Comparison of ENCODE assay signal across 8 cellular contexts in the genomic region with DNA sequence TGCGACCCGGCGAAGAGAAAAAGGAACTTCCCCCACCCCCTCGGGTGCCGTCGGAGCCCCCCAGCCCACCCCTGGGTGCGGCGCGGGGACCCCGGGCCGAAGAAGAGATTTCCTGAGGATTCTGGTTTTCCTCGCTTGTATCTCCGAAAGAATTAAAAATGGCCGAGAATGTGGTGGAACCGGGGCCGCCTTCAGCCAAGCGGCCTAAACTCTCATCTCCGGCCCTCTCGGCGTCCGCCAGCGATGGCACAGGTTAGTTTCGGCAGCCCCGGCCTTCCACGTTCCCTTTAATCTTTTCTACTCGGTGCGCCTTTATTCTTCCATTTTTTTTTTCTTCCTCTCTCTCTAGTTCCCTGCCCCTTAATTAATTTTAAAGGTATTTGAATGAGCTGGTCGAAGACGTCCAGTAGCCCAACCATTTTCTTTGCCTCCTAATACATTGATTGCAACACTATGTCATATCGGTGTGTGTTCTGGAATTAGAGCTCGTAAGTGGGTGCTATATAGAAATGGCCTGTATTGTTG. TPM values are rescaled to one million over a fixed set of nuclear protein-coding genes. Genes with fewer than 3 reads are reported as not detected.
A peak's percentile ranks its signal among the peaks of the same experiment; 100 is the strongest.
DNase-seq lines count a peak whose midpoint lies in the region; ATAC-seq, FAIRE-seq and TF ChIP-seq lines count a peak whose summit lies in the region.

No MANE protein-coding gene starts in this region.

- in situ Hi-C loops in ACHN (cut with HindIII; ENCODE audit: low pct_ligation_motif_present, low pct_unique_long_range_greater_than_20kb, low sequenced_read_pairs), result no loop called here

- H3K9me3 Mint-ChIP-seq in activated naive CD4-positive, alpha-beta T cell treated with anti-CD3 and anti-CD28 coated beads, Interleukin-2, amount 50 U/mL, for 24 hours, result no peaks in the 10 kb centered on the region

- H3K36me3 Mint-ChIP-seq in activated naive CD4-positive, alpha-beta T cell treated with anti-CD3 and anti-CD28 coated beads, Interleukin-2, amount 50 U/mL, for 24 hours, result peaks cover 9% of the 10 kb centered on the region

- FAIRE-seq in pancreas (lab: Jason Lieb, UNC), result no peak

- peak in 3 of 4 donors; percentile 9 to 15 (median 10) for ATAC-seq in pancreas
- no peak for ATAC-seq in omental fat pad (ENCODE audit: low FRiP score)
- ATAC-seq in HG03354 (IDR thresholded peaks at IDR 0.05; ENCODE audit: poor library complexity, severe bottlenecking, unreplicated experiment), result no peak

- no peaks in the 10 kb centered on the region for H3K36me3 ChIP-seq in pancreas

- H3K4me3 Mint-ChIP-seq in activated naive CD4-positive, alpha-beta T cell treated with anti-CD3 and anti-CD28 coated beads, Interleukin-2, amount 50 U/mL, for 24 hours, result peak overlapping the region; percentile 100

- no peaks in the 10 kb centered on the region for H3K9me3 ChIP-seq in pancreas

- H3K4me3 ChIP-seq in GM08714 (ENCODE audit: low read length) (peak overlapping the region; percentile 92), pancreas (peak overlapping the region; percentile 94 to 96 (median 94))

- WGBS in pancreas, 2 donors, result 0 to 1% methylated on average over 31 of the region's 31 CpGs

- H3K27me3 Mint-ChIP-seq in activated naive CD4-positive, alpha-beta T cell treated with anti-CD3 and anti-CD28 coated beads, Interleukin-2, amount 50 U/mL, for 24 hours, result no peaks in the 10 kb centered on the region

- H3K27me3 ChIP-seq in pancreas, result no peaks in the 10 kb centered on the region

- peak overlapping the region; percentile 98 to 100 (median 100) for H3K27ac ChIP-seq in pancreas

- DNase-seq in ACHN (peak; percentile 34), NCI-H2171 treated with DMSO at 0.1 percent for 48 hours (lab: John Stamatoyannopoulos, UW) (peak; percentile 48), head of caudate nucleus (peak in 31 of 42 donors; percentile 8 to 65 (median 32)), pancreas (peak in 5 of 6 donors; percentile 31 to 65 (median 47)), omental fat pad (ENCODE audit: low spot score) (no peak)

- H3K27ac Mint-ChIP-seq in activated naive CD4-positive, alpha-beta T cell treated with anti-CD3 and anti-CD28 coated beads, Interleukin-2, amount 50 U/mL, for 24 hours, result peak overlapping the region; percentile 99

- TF ChIP-seq CTCF in pancreas (IDR thresholded peaks at IDR 0.05), result no peak
- no peak for TF ChIP-seq CTCF in omental fat pad (IDR thresholded peaks at IDR 0.05)

- intact Hi-C loops in head of caudate nucleus (cut with DNase I), result loop anchor here (5.0 to 10.0 kb wide), 2 partner anchors 102 to 194 kb away; partner anchors contain the start of gene RANGAP1
- intact Hi-C loops in pancreas (cut with DNase I), result loop anchor here in 2 of 3 donors (5.0 to 10.0 kb wide), 2 partner anchors 138 to 141 kb away; partner anchors contain the start of gene RBX1 (in 2 of the 2)

- H3K4me1 Mint-ChIP-seq in activated naive CD4-positive, alpha-beta T cell treated with anti-CD3 and anti-CD28 coated beads, Interleukin-2, amount 50 U/mL, for 24 hours, result peaks cover 38% of the 10 kb centered on the region

- peaks cover 0 to 25% (median 13%) of the 10 kb centered on the region in 3 donors for H3K4me1 ChIP-seq in pancreas

RNA-seq across cellular contexts. Expression of gene EP300, which starts 0.5 kb away (rescaled TPM):
- total RNA-seq in pancreas, result 10 to 100 TPM; 19.3 to 39.7 (median 24.9) TPM
- 10 to 100 TPM in 1 of 2 donors, 1 to 10 TPM in 1; 10.0 to 17.5 TPM for polyA plus RNA-seq in pancreas
- total RNA-seq in omental fat pad, result 10 to 100 TPM; 49.6 to 68.3 (median 58.7) TPM

Comparison
In these comparisons a context has a peak if more than half of its experiments do, and no peak if none do; other contexts are left out.
1. ATAC-seq: peak in pancreas (3 of 4); none in omental fat pad (single experiment) and HG03354 (single experiment).